In genomic region chr7:140398821-140399220, GRCh38 we compare ENCODE assay signal across 9 cellular contexts. TPM values are rescaled to one million over a fixed set of nuclear protein-coding genes. Genes with fewer than 3 reads are reported as not detected.
DNase-seq lines count a peak whose midpoint lies in the region; ATAC-seq and TF ChIP-seq lines count a peak whose summit lies in the region.
"Had no signal": no experiment of that assay in that cellular context is flagged by ENCODE, and none has a peak within 500 bp of the region (broad histone marks: within the 10 kb centered on the region; RNA-seq: fewer than 3 reads in every experiment).

No MANE protein-coding gene starts in this region.

- H3K27me3 ChIP-seq in hepatocyte (no peaks in the 10 kb centered on the region), skeletal muscle satellite cell (ENCODE audit: control insufficient read depth, insufficient read depth, low read length) (peaks cover 10% of the 10 kb centered on the region)
- H3K27me3 ChIP-seq: uterus had no signal

- intact Hi-C loops in activated CD4-positive, alpha-beta T cell treated with anti-CD3 and anti-CD28 coated beads for 36 hours (cut with DNase I, micrococcal nuclease), result loop anchor here in 1 of 2 experiments (1.0 to 10.0 kb wide), 6 partner anchors 23 to 1156 kb away; partner anchors contain the start of genes AGK, MKRN1, MRPS33 and NDUFB2

- H4K20me1 ChIP-seq in hepatocyte (ENCODE audit: insufficient read depth, poor library complexity, severe bottlenecking), result peaks cover 26% of the 10 kb centered on the region

- peaks cover 11% of the 10 kb centered on the region for H3K36me3 Mint-ChIP-seq in activated CD4-positive, alpha-beta T cell treated with anti-CD3 and anti-CD28 coated beads for 36 hours (ENCODE audit: low read depth)

- no peak overlapping the region for H3K9ac ChIP-seq in SK-N-MC (ENCODE audit: insufficient read length)
- no peak overlapping the region for H3K9ac ChIP-seq in skeletal muscle satellite cell (ENCODE audit: low read depth, low read length)

- POLR2A ChIA-PET in activated CD4-positive, alpha-beta T cell treated with anti-CD3 and anti-CD28 coated beads for 36 hours (lab: Charles Lee), result interaction anchor here (0.6 to 2.4 kb wide), 3 partner anchors 19 to 40 kb away, joined by 3 to 13 read pairs (median 6); no protein-coding TSS in a partner anchor

- WGBS in hepatocyte (ENCODE audit: low lambda C conversion rate, missing lambda C conversion rate), result 87% methylated on average over 10 of the region's 10 CpGs

- H3K4me2 ChIP-seq in hepatocyte (peak overlapping the region; percentile 70), skeletal muscle satellite cell (ENCODE audit: low read length) (peak overlapping the region; percentile 74)

- H3K79me2 ChIP-seq in hepatocyte, result peaks cover 37% of the 10 kb centered on the region

- ATAC-seq in activated CD4-positive, alpha-beta T cell treated with anti-CD3 and anti-CD28 coated beads for 36 hours, result no peak
- ATAC-seq in HG03097 (IDR thresholded peaks at IDR 0.05; ENCODE audit: low FRiP score, unreplicated experiment) (no peak), GM21515 (IDR thresholded peaks at IDR 0.05; ENCODE audit: unreplicated experiment) (no peak)

- no peak overlapping the region for H3K27ac Mint-ChIP-seq in activated CD4-positive, alpha-beta T cell treated with anti-CD3 and anti-CD28 coated beads for 36 hours

- H3K9me3 Mint-ChIP-seq in activated CD4-positive, alpha-beta T cell treated with anti-CD3 and anti-CD28 coated beads for 36 hours (ENCODE audit: low read depth), result no peaks in the 10 kb centered on the region

- H3K36me3 ChIP-seq in SK-N-MC (ENCODE audit: insufficient read depth, low read length), result no peaks in the 10 kb centered on the region
- no peaks in the 10 kb centered on the region for H3K36me3 ChIP-seq in hepatocyte (replicated peaks; ENCODE audit: insufficient read depth, low read depth)
- H3K36me3 ChIP-seq in skeletal muscle satellite cell (ENCODE audit: insufficient read depth, low read length), result no peaks in the 10 kb centered on the region
- H3K36me3 ChIP-seq: uterus had no signal

- DNase-seq in activated CD4-positive, alpha-beta T cell treated with anti-CD3 and anti-CD28 coated beads for 36 hours, result no peak
- no peak for DNase-seq in activated CD4-positive, alpha-beta T cell treated with anti-CD3 and anti-CD28 coated beads for 48 hours
- DNase-seq in SK-N-MC (ENCODE audit: low read depth, low spot score), result no peak
- no peak for DNase-seq in hepatocyte (ENCODE audit: low spot score)
- DNase-seq in HCEC 1CT, result no peak

- H3K4me3 ChIP-seq in SK-N-MC (peak overlapping the region; percentile 89), hepatocyte (no peak overlapping the region), skeletal muscle satellite cell (ENCODE audit: low read length) (no peak overlapping the region)

- H3K27me3 Mint-ChIP-seq in activated CD4-positive, alpha-beta T cell treated with anti-CD3 and anti-CD28 coated beads for 36 hours, result no peaks in the 10 kb centered on the region

- no peak for TF ChIP-seq CTCF in hepatocyte (IDR thresholded peaks at IDR 0.05; ENCODE audit: poor library complexity)

- peaks cover 42% of the 10 kb centered on the region for H3K4me1 Mint-ChIP-seq in activated CD4-positive, alpha-beta T cell treated with anti-CD3 and anti-CD28 coated beads for 36 hours

- H3K4me1 ChIP-seq in hepatocyte (ENCODE audit: insufficient read depth), result peaks cover 6% of the 10 kb centered on the region
- H3K4me1 ChIP-seq in skeletal muscle satellite cell (ENCODE audit: control insufficient read depth, insufficient read depth, low read length), result peaks cover 10% of the 10 kb centered on the region

- peak overlapping the region; percentile 88 for H3K4me3 Mint-ChIP-seq in activated CD4-positive, alpha-beta T cell treated with anti-CD3 and anti-CD28 coated beads for 36 hours

- H3K9me2 ChIP-seq in hepatocyte (replicated peaks; ENCODE audit: insufficient read depth), result no peaks in the 10 kb centered on the region

- H3K9me3 ChIP-seq in SK-N-MC (ENCODE audit: low read depth, low read length) (no peaks in the 10 kb centered on the region), hepatocyte (ENCODE audit: low read depth) (no peaks in the 10 kb centered on the region), skeletal muscle satellite cell (replicated peaks; ENCODE audit: low read length) (no peaks in the 10 kb centered on the region)
- H3K9me3 ChIP-seq: uterus had no signal

- CTCF ChIA-PET in activated CD4-positive, alpha-beta T cell treated with anti-CD3 and anti-CD28 coated beads for 36 hours (lab: Charles Lee), result interaction anchor here (0.8 kb wide), 1 partner anchor 12 kb away, joined by 4 read pairs; no protein-coding TSS in a partner anchor

- no peak overlapping the region for H2AFZ ChIP-seq in hepatocyte

- H3K27ac ChIP-seq in SK-N-MC, result no peak overlapping the region
- no peak overlapping the region for H3K27ac ChIP-seq in hepatocyte

RNA-seq across cellular contexts. Expression of gene SLC37A3, which starts 0.5 kb away (rescaled TPM):
- 10 to 100 TPM; 47.5 to 55.5 TPM for total RNA-seq in activated CD4-positive, alpha-beta T cell treated with anti-CD3 and anti-CD28 coated beads for 36 hours
- total RNA-seq in hepatocyte, result 40.4 and 64.5 TPM in 2 replicates
- polyA plus RNA-seq in hepatocyte, result 39.5 and 44.9 TPM in 2 replicates
- total RNA-seq in skeletal muscle satellite cell (2012; rRNA removed), result 46.3 and 46.4 TPM in 2 replicates

RNA-seq across cellular contexts. Expression of gene RAB19, which starts 5.0 kb away (rescaled TPM):
- total RNA-seq in activated CD4-positive, alpha-beta T cell treated with anti-CD3 and anti-CD28 coated beads for 36 hours, result 10 to 100 TPM; 11.3 to 12.8 TPM
- total RNA-seq in hepatocyte, result 2.6 and 4.2 TPM in 2 replicates
- 0.72 and 1.3 TPM in 2 replicates for polyA plus RNA-seq in hepatocyte
- total RNA-seq in skeletal muscle satellite cell (2012; rRNA removed), result not detected in 2 replicates
- total RNA-seq: uterus had no signal
